8 cellular contexts compared by ENCODE assay signal in genomic region chr16:2429037-2429770, GRCh38. TPM values are rescaled to one million over a fixed set of nuclear protein-coding genes. Genes with fewer than 3 reads are reported as not detected.
DNase-seq lines count a peak whose midpoint lies in the region; ATAC-seq and TF ChIP-seq lines count a peak whose summit lies in the region.

Gene CCNF, plus strand, starts transcription at chr16:2429447. Its CDS starts 35 bp downstream, at chr16:2429482.

- no peaks in the 10 kb centered on the region for H3K27me3 ChIP-seq in right cardiac atrium (ENCODE audit: control insufficient read depth, insufficient read depth)
- H3K27me3 ChIP-seq in uterus, result no peaks in the 10 kb centered on the region

- H3K4me3 ChIP-seq in right cardiac atrium (ENCODE audit: low read length) (peak within 1 kb of the TSS; percentile 72), uterus (peak within 1 kb of the TSS; percentile 46 to 74)

- H3K4me1 ChIP-seq in right cardiac atrium (ENCODE audit: control insufficient read depth, insufficient read depth, low read length) (peaks cover 4% of the 10 kb centered on the region), uterus (peaks cover 6 to 9% of the 10 kb centered on the region in 2 donors)

- TF ChIP-seq POLR2A in uterus (IDR thresholded peaks at IDR 0.05), result peak; percentile 26 to 66

- under 1% methylated on average over 102 of the region's 102 CpGs for WGBS in right cardiac atrium

- ATAC-seq in GM18499 (IDR thresholded peaks at IDR 0.05; ENCODE audit: insufficient read depth, unreplicated experiment) (peak; percentile 60), HG02885 (IDR thresholded peaks at IDR 0.05; ENCODE audit: poor library complexity, unreplicated experiment) (peak; percentile 85), right cardiac atrium (peak; percentile 99)

- no peaks in the 10 kb centered on the region for H3K9me3 ChIP-seq in right cardiac atrium (ENCODE audit: control insufficient read depth, low read length)
- no peaks in the 10 kb centered on the region for H3K9me3 ChIP-seq in uterus

- no peaks in the 10 kb centered on the region for H3K36me3 ChIP-seq in uterus

- intact Hi-C loops in T-helper 2 cell treated with Interferon-gamma antibody and Interleukin-4, amounts not matched to agents 100 ng/mL and 5 ng/mL, for 36 hours (cut with micrococcal nuclease), result loop anchor here (1.0 to 2.0 kb wide), 3 partner anchors 32 to 206 kb away; partner anchors contain the start of genes E4F1, RNPS1 and TEDC2
- intact Hi-C loops in right cardiac atrium (cut with DNase I) (loop anchor here in 1 of 4 donors (5.0 kb wide), 2 partner anchors 73 to 87 kb away; partner anchors contain the start of gene ABCA3), uterus (cut with DNase I; ENCODE audit: low total_unique reads) (no loop called here)

- peak in 2 of 4 experiments; percentile 31 to 52 for TF ChIP-seq CTCF in uterus (IDR thresholded peaks at IDR 0.05)

- H3K27ac ChIP-seq in right cardiac atrium (ENCODE audit: low read length) (peak within 1 kb of the TSS; percentile 34), uterus (peak within 1 kb of the TSS; percentile 30 to 83)

- DNase-seq in NCI-H1694 treated with DMSO at 0.1 percent for 48 hours (lab: John Stamatoyannopoulos, UW), result peak; percentile 69
- DNase-seq in anterior cingulate cortex (lab: John Stamatoyannopoulos, UW), result peak; percentile 70 to 98 (median 95)
- peak; percentile 98 to 99 (median 99) for DNase-seq in right cardiac atrium
- DNase-seq in pulmonary artery endothelial cell (ENCODE audit: low read depth, low spot score), result peak; percentile 73
- peak; percentile 96 to 98 for DNase-seq in uterus

RNA-seq across cellular contexts. Expression of gene CCNF, which starts in this region (rescaled TPM):
- total RNA-seq in T-helper 2 cell treated with Interferon-gamma antibody and Interleukin-4, amounts not matched to agents 100 ng/mL and 5 ng/mL, for 36 hours, result 63.2 and 64.7 TPM in 2 replicates
- total RNA-seq in right cardiac atrium (1 to 10 TPM in 3 of 4 donors, under 1 TPM in 1; 0.78 to 1.9 (median 1.5) TPM), pulmonary artery endothelial cell (32.3 and 60.7 TPM in 2 replicates), uterus (10 to 100 TPM in 1 of 4 donors, 1 to 10 TPM in 1, under 1 TPM in 1, not detected in 1; under 0.01 to 11.8 (median 1.9) TPM)
- 0.70 TPM for polyA plus RNA-seq in right cardiac atrium

Comparison
In these comparisons a context has a peak if more than half of its experiments do, and no peak if none do; other contexts are left out.
1. Peak in every context shown above with its lines: DNase-seq, ATAC-seq, H3K4me3 ChIP-seq and H3K27ac ChIP-seq.